In the genomic region with DNA sequence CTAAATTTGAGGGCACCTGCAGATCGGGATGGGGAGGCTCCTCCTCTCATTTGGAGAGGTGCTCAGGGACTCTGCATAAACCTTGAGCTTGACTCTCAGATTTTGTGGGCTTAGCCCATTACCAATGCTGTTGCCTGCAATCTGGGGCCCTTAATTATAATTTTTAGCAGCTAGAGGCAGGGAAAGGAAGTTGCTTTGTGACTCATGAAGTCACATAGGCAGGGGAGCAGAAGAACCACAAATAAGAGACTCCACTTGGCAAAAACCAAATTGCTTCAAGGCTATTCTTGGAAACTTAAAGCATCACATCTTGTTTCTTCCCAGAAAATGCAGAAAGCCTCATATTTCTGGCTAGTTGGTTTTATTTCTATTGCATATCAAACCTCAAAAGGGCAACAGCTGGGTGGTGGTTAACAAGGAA, we compare ENCODE assay signal across 1 cellular context.
TF ChIP-seq lines count a peak whose summit lies in the region.

No MANE protein-coding gene starts in this region.

TF ChIP-seq in HepG2, 621 proteins besides CTCF, POLR2A, EP300 and RAD21 (continued from another document):
- no peak for TF ChIP-seq ZNF124 (CRISPR knock-in tag; IDR thresholded peaks at IDR 0.05)
- no peak for TF ChIP-seq NR2F2 (IDR thresholded peaks at IDR 0.05; ENCODE audit: borderline replicate concordance, low read depth)
- TF ChIP-seq ZNF672 (CRISPR knock-in tag; IDR thresholded peaks at IDR 0.05): no peak
- TF ChIP-seq, protein P1, sequence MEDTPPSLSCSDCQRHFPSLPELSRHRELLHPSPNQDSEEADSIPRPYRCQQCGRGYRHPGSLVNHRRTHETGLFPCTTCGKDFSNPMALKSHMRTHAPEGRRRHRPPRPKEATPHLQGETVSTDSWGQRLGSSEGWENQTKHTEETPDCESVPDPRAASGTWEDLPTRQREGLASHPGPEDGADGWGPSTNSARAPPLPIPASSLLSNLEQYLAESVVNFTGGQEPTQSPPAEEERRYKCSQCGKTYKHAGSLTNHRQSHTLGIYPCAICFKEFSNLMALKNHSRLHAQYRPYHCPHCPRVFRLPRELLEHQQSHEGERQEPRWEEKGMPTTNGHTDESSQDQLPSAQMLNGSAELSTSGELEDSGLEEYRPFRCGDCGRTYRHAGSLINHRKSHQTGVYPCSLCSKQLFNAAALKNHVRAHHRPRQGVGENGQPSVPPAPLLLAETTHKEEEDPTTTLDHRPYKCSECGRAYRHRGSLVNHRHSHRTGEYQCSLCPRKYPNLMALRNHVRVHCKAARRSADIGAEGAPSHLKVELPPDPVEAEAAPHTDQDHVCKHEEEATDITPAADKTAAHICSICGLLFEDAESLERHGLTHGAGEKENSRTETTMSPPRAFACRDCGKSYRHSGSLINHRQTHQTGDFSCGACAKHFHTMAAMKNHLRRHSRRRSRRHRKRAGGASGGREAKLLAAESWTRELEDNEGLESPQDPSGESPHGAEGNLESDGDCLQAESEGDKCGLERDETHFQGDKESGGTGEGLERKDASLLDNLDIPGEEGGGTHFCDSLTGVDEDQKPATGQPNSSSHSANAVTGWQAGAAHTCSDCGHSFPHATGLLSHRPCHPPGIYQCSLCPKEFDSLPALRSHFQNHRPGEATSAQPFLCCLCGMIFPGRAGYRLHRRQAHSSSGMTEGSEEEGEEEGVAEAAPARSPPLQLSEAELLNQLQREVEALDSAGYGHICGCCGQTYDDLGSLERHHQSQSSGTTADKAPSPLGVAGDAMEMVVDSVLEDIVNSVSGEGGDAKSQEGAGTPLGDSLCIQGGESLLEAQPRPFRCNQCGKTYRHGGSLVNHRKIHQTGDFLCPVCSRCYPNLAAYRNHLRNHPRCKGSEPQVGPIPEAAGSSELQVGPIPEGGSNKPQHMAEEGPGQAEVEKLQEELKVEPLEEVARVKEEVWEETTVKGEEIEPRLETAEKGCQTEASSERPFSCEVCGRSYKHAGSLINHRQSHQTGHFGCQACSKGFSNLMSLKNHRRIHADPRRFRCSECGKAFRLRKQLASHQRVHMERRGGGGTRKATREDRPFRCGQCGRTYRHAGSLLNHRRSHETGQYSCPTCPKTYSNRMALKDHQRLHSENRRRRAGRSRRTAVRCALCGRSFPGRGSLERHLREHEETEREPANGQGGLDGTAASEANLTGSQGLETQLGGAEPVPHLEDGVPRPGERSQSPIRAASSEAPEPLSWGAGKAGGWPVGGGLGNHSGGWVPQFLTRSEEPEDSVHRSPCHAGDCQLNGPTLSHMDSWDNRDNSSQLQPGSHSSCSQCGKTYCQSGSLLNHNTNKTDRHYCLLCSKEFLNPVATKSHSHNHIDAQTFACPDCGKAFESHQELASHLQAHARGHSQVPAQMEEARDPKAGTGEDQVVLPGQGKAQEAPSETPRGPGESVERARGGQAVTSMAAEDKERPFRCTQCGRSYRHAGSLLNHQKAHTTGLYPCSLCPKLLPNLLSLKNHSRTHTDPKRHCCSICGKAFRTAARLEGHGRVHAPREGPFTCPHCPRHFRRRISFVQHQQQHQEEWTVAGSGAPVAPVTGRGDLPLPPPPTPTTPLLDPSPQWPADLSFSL (CRISPR knock-in tag; IDR thresholded peaks at IDR 0.05): no peak
- TF ChIP-seq ZNF207 (IDR thresholded peaks at IDR 0.05; ENCODE audit: borderline replicate concordance): no peak
